ENCODE assay signal across 8 cellular contexts in the genomic region with DNA sequence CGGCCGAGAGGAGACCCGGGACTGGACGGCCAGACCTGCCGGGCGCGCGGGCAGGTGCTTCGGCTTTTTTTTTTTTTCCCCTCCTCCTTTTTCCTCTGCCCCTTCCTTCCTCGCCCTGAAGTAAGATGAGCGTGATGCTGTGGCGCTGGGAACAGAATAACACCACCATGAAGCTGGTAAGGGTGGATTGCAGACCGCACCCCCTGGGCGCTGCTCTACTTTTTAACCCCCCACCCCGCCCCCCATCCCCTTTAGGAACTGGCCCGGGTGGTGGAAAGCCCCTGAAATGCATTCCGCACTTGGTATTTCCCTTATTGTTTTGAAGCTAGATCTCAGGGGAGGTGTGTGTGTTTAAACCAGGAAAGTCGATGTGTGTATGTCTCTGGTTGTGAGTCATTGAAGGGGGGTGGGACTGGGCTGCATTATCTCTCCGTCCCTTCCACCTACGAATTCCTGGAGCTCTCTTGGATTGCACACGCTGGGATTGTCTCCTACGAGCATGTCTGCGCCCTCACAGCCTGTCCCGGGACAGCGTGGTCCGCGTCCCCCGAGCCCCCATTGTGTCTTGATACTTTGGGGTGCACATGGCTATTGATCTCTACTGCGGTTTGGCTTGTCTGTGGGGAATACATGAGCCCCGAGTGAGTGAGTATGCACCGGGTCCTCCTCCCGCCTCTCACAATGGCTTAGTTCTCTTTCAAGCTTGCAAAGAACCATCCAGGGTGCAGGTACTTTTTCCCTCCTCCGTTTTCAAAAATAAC.
DNase-seq lines count a peak whose midpoint lies in the region; ATAC-seq and TF ChIP-seq lines count a peak whose summit lies in the region.

No MANE protein-coding gene starts in this region.

- in situ Hi-C loops in ACHN (cut with HindIII; ENCODE audit: low pct_ligation_motif_present, low pct_unique_long_range_greater_than_20kb, low sequenced_read_pairs), result no loop called here

- H3K18ac ChIP-seq in trophoblast cell (ENCODE audit: low read length), result peak overlapping the region; percentile 61

- H3K4me2 ChIP-seq in trophoblast cell (ENCODE audit: low read length), result peak overlapping the region; percentile 80

- peak overlapping the region; percentile 26 for H4K8ac ChIP-seq in trophoblast cell (ENCODE audit: low read depth, low read length)

- no peaks in the 10 kb centered on the region for H3K79me2 ChIP-seq in trophoblast cell (ENCODE audit: control insufficient read depth, insufficient read depth, low read length, poor library complexity)

- H3K4me1 Mint-ChIP-seq in T-cell, result peaks cover 13 to 18% (median 13%) of the 10 kb centered on the region in 3 donors

- no peaks in the 10 kb centered on the region for H3K36me3 ChIP-seq in trophoblast cell (ENCODE audit: control insufficient read depth in 1 of 2, insufficient read depth in 2 of 2, low read length in 2 of 2)

- H3K4me1 ChIP-seq in foreskin keratinocyte (no peaks in the 10 kb centered on the region), trophoblast cell (ENCODE audit: control insufficient read depth in 1 of 2, insufficient read depth in 2 of 2, low read length in 2 of 2) (peaks cover 4 to 19% of the 10 kb centered on the region in 2 experiments)

- H3K27ac Mint-ChIP-seq in T-cell, result no peak overlapping the region

- peaks cover 55 to 65% of the 10 kb centered on the region in 2 donors for H3K27me3 Mint-ChIP-seq in T-cell

- peak overlapping the region; percentile 47 for H2BK5ac ChIP-seq in trophoblast cell (ENCODE audit: low read depth, low read length, poor library complexity)

- H3K9me3 Mint-ChIP-seq in T-cell, result peaks cover 0 to 3% (median 0%) of the 10 kb centered on the region in 3 donors

- no CpG with 5 or more reads among the region's 33 CpGs for WGBS in trophoblast cell (ENCODE audit: extremely low coverage, insufficient coverage, insufficient read length)

- H3K79me1 ChIP-seq in trophoblast cell (ENCODE audit: low read length), result peaks cover 6% of the 10 kb centered on the region

- TF ChIP-seq CTCF in foreskin keratinocyte (conservative IDR thresholded peaks at IDR 0.05), result no peak

- DNase-seq in ACHN (peak; percentile 61), T-cell (peak in 1 of 34 experiments; percentile 3), foreskin keratinocyte (peak; percentile 8 to 33), trophoblast cell (peak; percentile 46 to 58), SKM-1 (lab: John Stamatoyannopoulos, UW; ENCODE audit: unreplicated experiment) (no peak), cerebellar nuclear complex (lab: John Stamatoyannopoulos, UW) (no peak)

- H4K91ac ChIP-seq in trophoblast cell (ENCODE audit: low read depth, low read length), result peak overlapping the region; percentile 80

- H2AK5ac ChIP-seq in trophoblast cell (ENCODE audit: low read length), result no peak overlapping the region

- H2BK12ac ChIP-seq in trophoblast cell (ENCODE audit: low read length), result no peak overlapping the region

- no peak overlapping the region for H3K9ac ChIP-seq in trophoblast cell (ENCODE audit: low read length)

- peak overlapping the region; percentile 47 for H3K14ac ChIP-seq in trophoblast cell (ENCODE audit: low read length)

- H2AFZ ChIP-seq in trophoblast cell (ENCODE audit: insufficient read depth, low read length, poor library complexity), result peak overlapping the region; percentile 61

- H2BK120ac ChIP-seq in trophoblast cell (ENCODE audit: insufficient read depth, low read length, poor library complexity), result peak overlapping the region; percentile 56

- H3K27me3 ChIP-seq in foreskin keratinocyte (peaks cover 71% of the 10 kb centered on the region), trophoblast cell (ENCODE audit: insufficient read depth, low read length) (no peaks in the 10 kb centered on the region)

- ATAC-seq in GM18508 (IDR thresholded peaks at IDR 0.05; ENCODE audit: insufficient read depth, unreplicated experiment) (peak; percentile 64), HG02840 (IDR thresholded peaks at IDR 0.05; ENCODE audit: low FRiP score, unreplicated experiment) (peak; percentile 89), T-cell (replicated peaks in 1 of 4) (no peak), foreskin keratinocyte (peak; percentile 84)

- H3K4me3 ChIP-seq in trophoblast cell (ENCODE audit: low read depth, low read length), result peak overlapping the region; percentile 49

- H3K36me3 Mint-ChIP-seq in T-cell, result no peaks in the 10 kb centered on the region

- peak overlapping the region; percentile 31 to 64 (median 32) for H3K4me3 Mint-ChIP-seq in T-cell

- CTCF ChIA-PET in T-cell (lab: Charles Lee), result no interaction called here

- no peak overlapping the region for H4K12ac ChIP-seq in trophoblast cell (ENCODE audit: low read depth, low read length)

- H3K27ac ChIP-seq in foreskin keratinocyte (no peak overlapping the region), trophoblast cell (ENCODE audit: low read depth, low read length) (peak overlapping the region; percentile 29)

- H3K4ac ChIP-seq in trophoblast cell (ENCODE audit: low read depth, low read length), result peak overlapping the region; percentile 39

- peaks cover 2% of the 10 kb centered on the region for H3K9me3 ChIP-seq in trophoblast cell (ENCODE audit: insufficient read depth, low read depth, low read length)

- POLR2A ChIA-PET in T-cell (lab: Charles Lee), result no interaction called here

- no peak overlapping the region for H3K23ac ChIP-seq in trophoblast cell (ENCODE audit: low read length)

Comparison
In these comparisons a context has a peak if more than half of its experiments do, and no peak if none do; other contexts are left out.
1. DNase-seq: peak in ACHN (single experiment), foreskin keratinocyte (2 of 2) and trophoblast cell (2 of 2); none in SKM-1 (single experiment) and cerebellar nuclear complex (0 of 2).
2. ATAC-seq: peak in GM18508 (single experiment), HG02840 (single experiment) and foreskin keratinocyte (single experiment); none in T-cell (0 of 4).